ENCODE assay signal across 18 cellular contexts in genomic region chr16:31200111-31200510, GRCh38. TPM values are rescaled to one million over a fixed set of nuclear protein-coding genes. Genes with fewer than 3 reads are reported as not detected.
DNase-seq lines count a peak whose midpoint lies in the region; ATAC-seq and TF ChIP-seq lines count a peak whose summit lies in the region.
"Not testable (repeated sequence)": the region's sequence is repeated elsewhere in the genome, so short reads cannot be mapped to it uniquely, and the experiment has no call there.
"Had no signal": no experiment of that assay in that cellular context is flagged by ENCODE, and none has a peak within 500 bp of the region (broad histone marks: within the 10 kb centered on the region; RNA-seq: fewer than 3 reads in every experiment).

No MANE protein-coding gene starts in this region.

- not testable (repeated sequence) for H3K9ac ChIP-seq in H9 (ENCODE audit: extremely low read depth, insufficient read length, low read length)

- peaks cover 16 to 19% of the 10 kb centered on the region in 2 experiments for H3K4me1 Mint-ChIP-seq in H9
- H3K4me1 Mint-ChIP-seq in T-helper 2 cell treated with Interferon-gamma antibody and Interleukin-4, amounts not matched to agents 5 μg/mL and 100 μg/mL, for 36 hours (ENCODE audit: low read depth): peaks cover 48% of the 10 kb centered on the region
- H3K4me1 Mint-ChIP-seq in activated T-cell treated with anti-CD3 and anti-CD28 coated beads, Interleukin-2, amount 50 U/mL, for 72 hours (ENCODE audit: low read depth): peaks cover 78% of the 10 kb centered on the region
- H3K4me1 Mint-ChIP-seq in central memory CD8-positive, alpha-beta T cell: peaks cover 51% of the 10 kb centered on the region
- H3K4me1 Mint-ChIP-seq in natural killer cell: peaks cover 54 to 59% of the 10 kb centered on the region in 2 donors

- H3K27ac Mint-ChIP-seq in H9 (0 out of 7 replicates have a peak overlapping the region, but pooled peaks of 2 of the 3 experiments have one; percentile 60 to 73), natural killer cell (peak overlapping the region; percentile 82 to 87)
- peak overlapping the region; percentile 52 for H3K27ac Mint-ChIP-seq in T-helper 2 cell treated with Interferon-gamma antibody and Interleukin-4, amounts not matched to agents 5 μg/mL and 100 μg/mL, for 36 hours
- peak overlapping the region; percentile 72 for H3K27ac Mint-ChIP-seq in activated T-cell treated with anti-CD3 and anti-CD28 coated beads, Interleukin-2, amount 50 U/mL, for 72 hours
- peak overlapping the region; percentile 19 for H3K27ac Mint-ChIP-seq in central memory CD8-positive, alpha-beta T cell (ENCODE audit: low read depth)

- peaks cover 15% of the 10 kb centered on the region for H3K23me2 ChIP-seq in H9 (ENCODE audit: insufficient read length, low read depth, low read length, poor library complexity, severe bottlenecking)

- H3K18ac ChIP-seq in H9 (ENCODE audit: insufficient read length, low read depth, low read length): not testable (repeated sequence)

- not testable (repeated sequence) for DNase-seq in H9; T-helper 2 cell treated with Interferon-gamma antibody and Interleukin-4, amounts not matched to agents 5 μg/mL and 100 μg/mL, for 36 hours (ENCODE audit: low spot score); activated T-cell treated with anti-CD3 and anti-CD28 coated beads, Interleukin-2, amount 50 U/mL, for 72 hours; central memory CD8-positive, alpha-beta T cell (ENCODE audit: low spot score in 2 of 2); natural killer cell
- DNase-seq in aorta: peak; percentile 15 to 46

- H4K5ac ChIP-seq in H9 (ENCODE audit: insufficient read length, low read depth, low read length): not testable (repeated sequence)

- not testable (repeated sequence) for H3K79me2 ChIP-seq in H9 (ENCODE audit: insufficient read depth, low read length)

- H3K79me1 ChIP-seq in H9 (ENCODE audit: insufficient read depth, low read depth, low read length, poor library complexity, severe bottlenecking): not testable (repeated sequence)

- not testable (repeated sequence) for H4K20me1 ChIP-seq in H9 (ENCODE audit: control insufficient read depth, insufficient read depth, insufficient read length)

- H3K27ac ChIP-seq in H9 (ENCODE audit: insufficient read length, low read depth, low read length); aorta (ENCODE audit: low read depth in 1 of 2, low read length in 2 of 2): not testable (repeated sequence)

- not testable (repeated sequence) for H3K23ac ChIP-seq in H9 (ENCODE audit: insufficient read length, low read depth, low read length)

- H3K14ac ChIP-seq in H9 (ENCODE audit: insufficient read depth, low read length): not testable (repeated sequence)

- ATAC-seq in activated T-cell treated with anti-CD3 and anti-CD28 coated beads, Interleukin-2, amount 50 U/mL, for 72 hours (replicated peaks in 1 of 2); central memory CD8-positive, alpha-beta T cell (replicated peaks; ENCODE audit: extremely low read depth, poor library complexity, severe bottlenecking); natural killer cell; aorta (ENCODE audit: low FRiP score): not testable (repeated sequence)

- not testable (repeated sequence) for H2BK15ac ChIP-seq in H9 (ENCODE audit: low read depth, low read length)

- H3K4me1 ChIP-seq in H9 (ENCODE audit: insufficient read depth, low read length); aorta (ENCODE audit: control insufficient read depth in 1 of 2, insufficient read depth in 2 of 2, low read length in 2 of 2): not testable (repeated sequence)

- H3T11ph ChIP-seq in H9 (ENCODE audit: low read length): not testable (repeated sequence)

- not testable (repeated sequence) for H3K4me2 ChIP-seq in H9 (ENCODE audit: insufficient read depth, insufficient read length, low read length)

- H3K27me3 Mint-ChIP-seq in H9 (ENCODE audit: low read depth): peaks cover 11% of the 10 kb centered on the region
- H3K27me3 Mint-ChIP-seq in T-helper 2 cell treated with Interferon-gamma antibody and Interleukin-4, amounts not matched to agents 5 μg/mL and 100 μg/mL, for 36 hours (ENCODE audit: low read depth); activated T-cell treated with anti-CD3 and anti-CD28 coated beads, Interleukin-2, amount 50 U/mL, for 72 hours (ENCODE audit: low read depth); central memory CD8-positive, alpha-beta T cell; natural killer cell (ENCODE audit: low read depth in 2 of 2): not testable (repeated sequence)

- not testable (repeated sequence) for H3K36me3 ChIP-seq in aorta (ENCODE audit: control insufficient read depth in 1 of 2, insufficient read depth in 2 of 2, low read length in 1 of 2)

- peaks cover 9 to 41% (median 23%) of the 10 kb centered on the region in 3 experiments for H3K36me3 Mint-ChIP-seq in H9 (ENCODE audit: insufficient read depth in 1 of 3, low read depth in 3 of 3)
- H3K36me3 Mint-ChIP-seq in T-helper 2 cell treated with Interferon-gamma antibody and Interleukin-4, amounts not matched to agents 5 μg/mL and 100 μg/mL, for 36 hours (ENCODE audit: low read depth): peaks cover 38% of the 10 kb centered on the region
- H3K36me3 Mint-ChIP-seq in activated T-cell treated with anti-CD3 and anti-CD28 coated beads, Interleukin-2, amount 50 U/mL, for 72 hours (ENCODE audit: insufficient read depth in 2 of 2): peaks cover 9 to 28% of the 10 kb centered on the region in 2 donors
- H3K36me3 Mint-ChIP-seq in central memory CD8-positive, alpha-beta T cell (ENCODE audit: insufficient read depth): peaks cover 48% of the 10 kb centered on the region
- not testable (repeated sequence) for H3K36me3 Mint-ChIP-seq in natural killer cell

- H3K27me3 ChIP-seq in H9 (ENCODE audit: insufficient read depth, low read length); aorta (ENCODE audit: control insufficient read depth in 1 of 2, insufficient read depth in 2 of 2, low read length in 1 of 2): not testable (repeated sequence)

- not testable (repeated sequence) for H3K4me3 ChIP-seq in aorta (ENCODE audit: low read length in 2 of 2)

- not testable (repeated sequence) for H4K8ac ChIP-seq in H9 (replicated peaks; ENCODE audit: insufficient read length, low read depth, low read length)

- H2AK5ac ChIP-seq in H9 (ENCODE audit: insufficient read length, low read length): not testable (repeated sequence)

- not testable (repeated sequence) for H2BK12ac ChIP-seq in H9 (ENCODE audit: insufficient read length, low read depth, low read length)

- not testable (repeated sequence) for H3K56ac ChIP-seq in H9 (ENCODE audit: insufficient read length, low read depth, low read length)

- not testable (repeated sequence) for H3K9me3 ChIP-seq in H9 (ENCODE audit: control insufficient read depth, low read depth, low read length); aorta (ENCODE audit: control insufficient read depth, low read length)

- not testable (repeated sequence) for H3K9me3 Mint-ChIP-seq in H9; T-helper 2 cell treated with Interferon-gamma antibody and Interleukin-4, amounts not matched to agents 5 μg/mL and 100 μg/mL, for 36 hours; activated T-cell treated with anti-CD3 and anti-CD28 coated beads, Interleukin-2, amount 50 U/mL, for 72 hours; central memory CD8-positive, alpha-beta T cell; natural killer cell

- not testable (repeated sequence) for H2AFZ ChIP-seq in H9 (ENCODE audit: low read length)

- not testable (repeated sequence) for TF ChIP-seq CTCF in H9 (conservative IDR thresholded peaks at IDR 0.05); natural killer cell (IDR thresholded peaks at IDR 0.05)

- intact Hi-C loops in natural killer cell (cut with micrococcal nuclease): loop anchor here (5.0 kb wide), 3 partner anchors 132 to 242 kb away; partner anchors contain the start of gene ZNF843
- intact Hi-C loops in aorta (cut with DNase I): not testable (repeated sequence)

- not testable (repeated sequence) for H2BK120ac ChIP-seq in H9 (ENCODE audit: low read depth, low read length, poor library complexity, severe bottlenecking)

- H3K4ac ChIP-seq in H9 (ENCODE audit: low read depth, low read length): not testable (repeated sequence)

- not testable (repeated sequence) for H4K91ac ChIP-seq in H9 (ENCODE audit: insufficient read length, low read depth, low read length)

- H2BK5ac ChIP-seq in H9 (ENCODE audit: insufficient read length, low read length): not testable (repeated sequence)

- WGBS in H9 (ENCODE audit: extremely low coverage, insufficient read length, low lambda C conversion rate): no CpG with 5 or more reads among the region's 8 CpGs
- 90 to 92% methylated on average over 8 of the region's 8 CpGs for WGBS in aorta, 2 donors

- not testable (repeated sequence) for H3K4me3 Mint-ChIP-seq in H9; central memory CD8-positive, alpha-beta T cell
- peak overlapping the region; percentile 8 for H3K4me3 Mint-ChIP-seq in T-helper 2 cell treated with Interferon-gamma antibody and Interleukin-4, amounts not matched to agents 5 μg/mL and 100 μg/mL, for 36 hours
- peak overlapping the region in 1 of 2 donors; percentile 1 for H3K4me3 Mint-ChIP-seq in activated T-cell treated with anti-CD3 and anti-CD28 coated beads, Interleukin-2, amount 50 U/mL, for 72 hours
- H3K4me3 Mint-ChIP-seq in natural killer cell: peak overlapping the region; percentile 52

- H2BK20ac ChIP-seq in H9 (ENCODE audit: low read depth, low read length, poor library complexity, severe bottlenecking): not testable (repeated sequence)

RNA-seq across cellular contexts. Expression of gene PYCARD, which starts 2.4 kb away (rescaled TPM):
- total RNA-seq in H9 (2021) (37.5 and 38.5 TPM in 2 replicates), natural killer cell (10 to 100 TPM; 29.7 to 38.1 (median 37.6) TPM), aorta (10 to 100 TPM; 13.3 to 23.9 TPM)
- total RNA-seq in activated T-cell treated with anti-CD3 and anti-CD28 coated beads, Interleukin-2, amount 50 U/mL, for 72 hours: 10 to 100 TPM in 1 of 2 donors, 1 to 10 TPM in 1; 7.4 to 13.6 TPM
- polyA plus RNA-seq in aorta: 10 to 100 TPM; 14.7 to 52.7 TPM

RNA-seq across cellular contexts. Expression of gene TRIM72, which starts 13.8 kb away (rescaled TPM):
- 1.2 and 1.3 TPM in 2 replicates for total RNA-seq in H9 (2021)
- total RNA-seq in activated T-cell treated with anti-CD3 and anti-CD28 coated beads, Interleukin-2, amount 50 U/mL, for 72 hours: under 1 TPM in 1 of 2 donors, not detected in 1; 0.05 TPM
- under 1 TPM in 2 of 3 donors, not detected in 1; 0.05 to 0.07 TPM for total RNA-seq in natural killer cell
- total RNA-seq in aorta: under 1 TPM in 1 of 2 donors, not detected in 1; 0.24 TPM
- polyA plus RNA-seq in aorta: under 1 TPM in 1 of 2 donors, not detected in 1; 0.05 TPM
- total RNA-seq: activated naive CD8-positive, alpha-beta T cell treated with anti-CD3 and anti-CD28 coated beads for 36 hours; dermis microvascular lymphatic vessel endothelial cell; fibroblast of lung; hepatocyte; lung microvascular endothelial cell; SJSA1 had no signal
- polyA plus RNA-seq: AG04450, fibroblast of lung, hepatocyte had no signal

RNA-seq across cellular contexts. Expression of gene PYDC1, which starts 16.8 kb away (rescaled TPM):
- total RNA-seq in H9 (2021) (0.70 and 2.1 TPM in 2 replicates), natural killer cell (not detected), aorta (not detected)
- not detected for total RNA-seq in activated T-cell treated with anti-CD3 and anti-CD28 coated beads, Interleukin-2, amount 50 U/mL, for 72 hours
- polyA plus RNA-seq in aorta: not detected
- total RNA-seq: activated naive CD8-positive, alpha-beta T cell treated with anti-CD3 and anti-CD28 coated beads for 36 hours; dermis microvascular lymphatic vessel endothelial cell; fibroblast of lung; hepatocyte; left cardiac atrium; lung microvascular endothelial cell; mucosa of gallbladder; prostate gland; sciatic nerve; SJSA1; urinary bladder had no signal
- polyA plus RNA-seq: AG04450, fibroblast of lung, hepatocyte, urinary bladder had no signal

RNA-seq across cellular contexts. Expression of gene FUS, which starts 20.2 kb away (rescaled TPM):
- total RNA-seq in H9 (2021) (953 and 1,034 TPM in 2 replicates), natural killer cell (100 to 1,000 TPM; 872 to 934 (median 918) TPM), aorta (100 to 1,000 TPM; 243 to 254 TPM)
- total RNA-seq in activated T-cell treated with anti-CD3 and anti-CD28 coated beads, Interleukin-2, amount 50 U/mL, for 72 hours: 100 to 1,000 TPM; 411 to 528 TPM
- 100 to 1,000 TPM in 1 of 2 donors, 10 to 100 TPM in 1; 95.7 to 329 TPM for polyA plus RNA-seq in aorta

RNA-seq across cellular contexts. Expression of gene PRSS36, which starts 50.2 kb away (rescaled TPM):
- total RNA-seq in H9 (2021) (0.66 and 0.72 TPM in 2 replicates), natural killer cell (1 to 10 TPM; 2.1 to 3.5 (median 2.3) TPM), aorta (1 to 10 TPM; 3.5 to 8.8 TPM)
- total RNA-seq in activated T-cell treated with anti-CD3 and anti-CD28 coated beads, Interleukin-2, amount 50 U/mL, for 72 hours: under 1 TPM; 0.19 TPM
- 1 to 10 TPM; 4.2 to 5.1 TPM for polyA plus RNA-seq in aorta

Comparison
In these comparisons a context has a peak if more than half of its experiments do, and no peak if none do; other contexts are left out.
1. H3K27ac Mint-ChIP-seq: peak in every context shown above with its lines; median percentile 84 in natural killer cell; 72 in activated T-cell treated with anti-CD3 and anti-CD28 coated beads, Interleukin-2, amount 50 U/mL, for 72 hours; 66 in H9; 52 in T-helper 2 cell treated with Interferon-gamma antibody and Interleukin-4, amounts not matched to agents 5 μg/mL and 100 μg/mL, for 36 hours; 19 in central memory CD8-positive, alpha-beta T cell.